In the genomic region with DNA sequence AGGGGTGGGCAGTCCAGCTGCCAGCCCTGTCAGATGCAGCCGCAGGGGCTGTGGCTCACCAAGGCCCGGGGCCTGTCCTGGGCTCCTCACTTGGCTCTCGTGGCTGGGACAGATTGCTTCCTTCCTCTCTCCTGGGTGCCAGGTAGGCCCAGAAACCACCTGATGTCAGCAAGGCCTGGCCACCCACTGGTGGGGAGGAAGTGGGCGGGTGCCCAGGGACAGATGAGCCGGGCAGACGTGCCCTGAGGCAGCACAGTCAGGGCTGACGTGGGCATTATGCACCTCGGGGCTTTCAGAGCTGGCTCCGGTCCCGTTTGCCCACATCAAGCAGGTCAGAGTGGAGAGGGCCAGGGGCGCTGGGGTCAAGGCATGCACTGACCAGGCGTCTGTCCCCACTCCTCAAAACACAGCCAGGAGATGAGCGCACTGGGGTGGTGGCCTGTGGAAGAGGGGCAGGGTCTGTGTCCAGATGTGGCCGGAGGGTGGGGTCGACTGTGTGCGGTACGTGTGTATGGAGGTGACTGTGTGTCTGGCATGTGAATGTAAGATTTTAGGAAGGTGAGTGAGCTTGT, we compare ENCODE assay signal across 1 cellular context.
TF ChIP-seq lines count a peak whose summit lies in the region.

No MANE protein-coding gene starts in this region.

TF ChIP-seq in SK-N-SH treated with all-trans-retinoic acid at 6 μM for 48 hours, 23 proteins besides CTCF, POLR2A, EP300 and RAD21 (continued from another document):
- TF ChIP-seq, protein P1, sequence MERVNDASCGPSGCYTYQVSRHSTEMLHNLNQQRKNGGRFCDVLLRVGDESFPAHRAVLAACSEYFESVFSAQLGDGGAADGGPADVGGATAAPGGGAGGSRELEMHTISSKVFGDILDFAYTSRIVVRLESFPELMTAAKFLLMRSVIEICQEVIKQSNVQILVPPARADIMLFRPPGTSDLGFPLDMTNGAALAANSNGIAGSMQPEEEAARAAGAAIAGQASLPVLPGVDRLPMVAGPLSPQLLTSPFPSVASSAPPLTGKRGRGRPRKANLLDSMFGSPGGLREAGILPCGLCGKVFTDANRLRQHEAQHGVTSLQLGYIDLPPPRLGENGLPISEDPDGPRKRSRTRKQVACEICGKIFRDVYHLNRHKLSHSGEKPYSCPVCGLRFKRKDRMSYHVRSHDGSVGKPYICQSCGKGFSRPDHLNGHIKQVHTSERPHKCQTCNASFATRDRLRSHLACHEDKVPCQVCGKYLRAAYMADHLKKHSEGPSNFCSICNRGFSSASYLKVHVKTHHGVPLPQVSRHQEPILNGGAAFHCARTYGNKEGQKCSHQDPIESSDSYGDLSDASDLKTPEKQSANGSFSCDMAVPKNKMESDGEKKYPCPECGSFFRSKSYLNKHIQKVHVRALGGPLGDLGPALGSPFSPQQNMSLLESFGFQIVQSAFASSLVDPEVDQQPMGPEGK (CRISPR knock-in tag; IDR thresholded peaks at IDR 0.05; ENCODE audit: borderline replicate concordance), result no peak
- no peak for TF ChIP-seq ZNF8 (CRISPR knock-in tag; IDR thresholded peaks at IDR 0.05)
- no peak for TF ChIP-seq ZNF565 (CRISPR knock-in tag; conservative IDR thresholded peaks at IDR 0.05; ENCODE audit: low read depth)
- TF ChIP-seq, protein P2, sequence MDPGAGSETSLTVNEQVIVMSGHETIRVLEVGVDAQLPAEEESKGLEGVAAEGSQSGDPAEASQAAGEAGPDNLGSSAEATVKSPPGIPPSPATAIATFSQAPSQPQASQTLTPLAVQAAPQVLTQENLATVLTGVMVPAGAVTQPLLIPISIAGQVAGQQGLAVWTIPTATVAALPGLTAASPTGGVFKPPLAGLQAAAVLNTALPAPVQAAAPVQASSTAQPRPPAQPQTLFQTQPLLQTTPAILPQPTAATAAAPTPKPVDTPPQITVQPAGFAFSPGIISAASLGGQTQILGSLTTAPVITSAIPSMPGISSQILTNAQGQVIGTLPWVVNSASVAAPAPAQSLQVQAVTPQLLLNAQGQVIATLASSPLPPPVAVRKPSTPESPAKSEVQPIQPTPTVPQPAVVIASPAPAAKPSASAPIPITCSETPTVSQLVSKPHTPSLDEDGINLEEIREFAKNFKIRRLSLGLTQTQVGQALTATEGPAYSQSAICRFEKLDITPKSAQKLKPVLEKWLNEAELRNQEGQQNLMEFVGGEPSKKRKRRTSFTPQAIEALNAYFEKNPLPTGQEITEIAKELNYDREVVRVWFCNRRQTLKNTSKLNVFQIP (CRISPR knock-in tag; IDR thresholded peaks at IDR 0.05; ENCODE audit: borderline replicate concordance, low read depth), result no peak
- TF ChIP-seq ZFP30 (CRISPR knock-in tag; IDR thresholded peaks at IDR 0.05), result no peak
- TF ChIP-seq, protein P3, sequence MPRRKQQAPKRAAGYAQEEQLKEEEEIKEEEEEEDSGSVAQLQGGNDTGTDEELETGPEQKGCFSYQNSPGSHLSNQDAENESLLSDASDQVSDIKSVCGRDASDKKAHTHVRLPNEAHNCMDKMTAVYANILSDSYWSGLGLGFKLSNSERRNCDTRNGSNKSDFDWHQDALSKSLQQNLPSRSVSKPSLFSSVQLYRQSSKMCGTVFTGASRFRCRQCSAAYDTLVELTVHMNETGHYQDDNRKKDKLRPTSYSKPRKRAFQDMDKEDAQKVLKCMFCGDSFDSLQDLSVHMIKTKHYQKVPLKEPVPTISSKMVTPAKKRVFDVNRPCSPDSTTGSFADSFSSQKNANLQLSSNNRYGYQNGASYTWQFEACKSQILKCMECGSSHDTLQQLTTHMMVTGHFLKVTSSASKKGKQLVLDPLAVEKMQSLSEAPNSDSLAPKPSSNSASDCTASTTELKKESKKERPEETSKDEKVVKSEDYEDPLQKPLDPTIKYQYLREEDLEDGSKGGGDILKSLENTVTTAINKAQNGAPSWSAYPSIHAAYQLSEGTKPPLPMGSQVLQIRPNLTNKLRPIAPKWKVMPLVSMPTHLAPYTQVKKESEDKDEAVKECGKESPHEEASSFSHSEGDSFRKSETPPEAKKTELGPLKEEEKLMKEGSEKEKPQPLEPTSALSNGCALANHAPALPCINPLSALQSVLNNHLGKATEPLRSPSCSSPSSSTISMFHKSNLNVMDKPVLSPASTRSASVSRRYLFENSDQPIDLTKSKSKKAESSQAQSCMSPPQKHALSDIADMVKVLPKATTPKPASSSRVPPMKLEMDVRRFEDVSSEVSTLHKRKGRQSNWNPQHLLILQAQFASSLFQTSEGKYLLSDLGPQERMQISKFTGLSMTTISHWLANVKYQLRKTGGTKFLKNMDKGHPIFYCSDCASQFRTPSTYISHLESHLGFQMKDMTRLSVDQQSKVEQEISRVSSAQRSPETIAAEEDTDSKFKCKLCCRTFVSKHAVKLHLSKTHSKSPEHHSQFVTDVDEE (CRISPR knock-in tag; IDR thresholded peaks at IDR 0.05), result no peak
- TF ChIP-seq ARNTL (CRISPR knock-in tag; IDR thresholded peaks at IDR 0.05; ENCODE audit: borderline replicate concordance, low read depth), result no peak
TF ChIP-seq in SK-N-SH treated with all-trans-retinoic acid at 6 μM for 48 hours: peak in this region for 0.
